Comparison of ENCODE assay signal across 15 cellular contexts in genomic region chr5:180367991-180368390, GRCh38.
"Had no signal": no experiment of that assay in that cellular context is flagged by ENCODE, and none has a peak within 500 bp of the region (broad histone marks: within the 10 kb centered on the region; RNA-seq: fewer than 3 reads in every experiment).

No MANE protein-coding gene starts in this region.

- H3K4me1 Mint-ChIP-seq: naive B cell; stimulated activated memory B cell treated with anti-CD40 and anti-IgM and Interleukin-4, amounts not matched to agents 10 μg/mL and 1 μg/mL and 100 μg/mL, for 72 hours had no signal

- H3K36me3 Mint-ChIP-seq: activated naive CD4-positive, alpha-beta T cell treated with anti-CD3 and anti-CD28 coated beads, Interleukin-2, amount 50 U/mL, for 72 hours; naive B cell; stimulated activated memory B cell treated with anti-CD40 and anti-IgM and Interleukin-4, amounts not matched to agents 10 μg/mL and 1 μg/mL and 100 μg/mL, for 72 hours had no signal

- DNase-seq: activated CD4-positive, alpha-beta T cell treated with anti-CD3 and anti-CD28 coated beads for 1 hour; activated T-cell treated with anti-CD3 and anti-CD28 coated beads, Interleukin-2, amount 50 U/mL, for 1 hour; cortex of kidney; erythroblast; foreskin fibroblast; left colon; mesenchymal stem cell; naive B cell; ovary; stimulated activated CD4-positive, alpha-beta T cell treated with anti-CD3 and anti-CD28 coated beads, Interleukin-15, amount 100 ng/mL, for 24 hours; T-helper 9 cell; upper lobe of left lung had no signal

- H3K4me3 Mint-ChIP-seq: naive B cell; stimulated activated memory B cell treated with anti-CD40 and anti-IgM and Interleukin-4, amounts not matched to agents 10 μg/mL and 1 μg/mL and 100 μg/mL, for 72 hours had no signal

- ATAC-seq: left colon; sciatic nerve; stimulated activated memory B cell treated with anti-CD40 and anti-IgM and Interleukin-4, amounts not matched to agents 10 μg/mL and 1 μg/mL and 100 μg/mL, for 72 hours had no signal

- H3K27ac Mint-ChIP-seq: activated naive CD4-positive, alpha-beta T cell treated with anti-CD3 and anti-CD28 coated beads, Interleukin-2, amount 50 U/mL, for 72 hours; naive B cell; stimulated activated memory B cell treated with anti-CD40 and anti-IgM and Interleukin-4, amounts not matched to agents 10 μg/mL and 1 μg/mL and 100 μg/mL, for 72 hours had no signal

- H3K9me3 Mint-ChIP-seq: activated naive CD4-positive, alpha-beta T cell treated with anti-CD3 and anti-CD28 coated beads, Interleukin-2, amount 50 U/mL, for 72 hours; naive B cell; stimulated activated memory B cell treated with anti-CD40 and anti-IgM and Interleukin-4, amounts not matched to agents 10 μg/mL and 1 μg/mL and 100 μg/mL, for 72 hours had no signal
